ENCODE assay signal across 23 cellular contexts in the genomic region with DNA sequence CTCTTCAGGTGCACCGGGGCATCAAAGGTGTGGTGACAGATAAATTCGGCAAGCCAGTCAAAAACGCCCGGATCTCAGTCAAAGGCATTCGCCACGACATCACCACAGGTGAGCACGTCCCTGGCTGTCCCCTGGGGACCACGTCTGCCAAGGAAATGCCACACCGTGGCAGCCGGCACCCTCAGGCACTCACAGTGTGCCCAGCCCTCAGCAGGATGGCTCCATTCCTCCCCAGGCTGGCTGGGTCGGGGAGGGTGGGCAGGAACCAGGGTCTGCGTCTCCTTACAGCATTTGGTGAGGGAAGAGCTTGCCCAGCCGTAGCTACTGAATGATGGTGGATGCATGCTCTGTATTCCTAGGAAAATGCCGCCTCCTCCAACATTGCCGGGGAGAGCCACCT. TPM values are rescaled to one million over a fixed set of nuclear protein-coding genes. Genes with fewer than 3 reads are reported as not detected.
DNase-seq lines count a peak whose midpoint lies in the region; ATAC-seq, FAIRE-seq and TF ChIP-seq lines count a peak whose summit lies in the region.
"Had no signal": no experiment of that assay in that cellular context is flagged by ENCODE, and none has a peak within 500 bp of the region (broad histone marks: within the 10 kb centered on the region; RNA-seq: fewer than 3 reads in every experiment).

No MANE protein-coding gene starts in this region.

- no peak for ATAC-seq in natural killer cell treated with Interleukin-12 subunit alpha and Interleukin-12 subunit beta and Interleukin-15 and Interleukin-18, amount 100 ng/mL, for 72 hours
- no peak for ATAC-seq in natural killer cell
- ATAC-seq in left ventricle myocardium superior: no peak
- no peak for ATAC-seq in stimulated activated naive CD8-positive, alpha-beta T cell treated with anti-CD3 and anti-CD28 coated beads, Interleukin-15, amount 100 ng/mL, for 72 hours

- peak; percentile 15 for DNase-seq in natural killer cell treated with Interleukin-12 subunit alpha and Interleukin-12 subunit beta and Interleukin-15 and Interleukin-18, amount 100 ng/mL, for 72 hours (ENCODE audit: low spot score)
- DNase-seq in natural killer cell (no peak), left ventricle myocardium superior (peak; percentile 9), posterior vena cava (ENCODE audit: low spot score) (peak; percentile 42), D721Med (ENCODE audit: insufficient read length, low spot score) (no peak)
- DNase-seq in stimulated activated naive CD8-positive, alpha-beta T cell treated with anti-CD3 and anti-CD28 coated beads, Interleukin-15, amount 100 ng/mL, for 72 hours: no peak
- DNase-seq: ACHN; BE2C; C1 segment of cervical spinal cord; Caco-2; CD4-positive, alpha-beta T cell; DMS153; DMS79; GDM1; GM23248; HCEC 1CT; HFFc6 had no signal

- intact Hi-C loops in natural killer cell (cut with micrococcal nuclease) (no loop called here), left ventricle myocardium superior (cut with micrococcal nuclease) (no loop called here), posterior vena cava (cut with DNase I) (no loop called here)

- H3K27ac Mint-ChIP-seq in natural killer cell treated with Interleukin-12 subunit alpha and Interleukin-12 subunit beta and Interleukin-15 and Interleukin-18, amount 100 ng/mL, for 72 hours: no peak overlapping the region
- H3K27ac Mint-ChIP-seq in natural killer cell: no peak overlapping the region
- no peak overlapping the region for H3K27ac Mint-ChIP-seq in stimulated activated naive CD8-positive, alpha-beta T cell treated with anti-CD3 and anti-CD28 coated beads, Interleukin-15, amount 100 ng/mL, for 72 hours
- H3K27ac Mint-ChIP-seq: CD4-positive, alpha-beta T cell; HFFc6 had no signal

- H3K9me3 Mint-ChIP-seq in natural killer cell treated with Interleukin-12 subunit alpha and Interleukin-12 subunit beta and Interleukin-15 and Interleukin-18, amount 100 ng/mL, for 72 hours: no peaks in the 10 kb centered on the region
- H3K9me3 Mint-ChIP-seq in natural killer cell: no peaks in the 10 kb centered on the region
- no peaks in the 10 kb centered on the region for H3K9me3 Mint-ChIP-seq in stimulated activated naive CD8-positive, alpha-beta T cell treated with anti-CD3 and anti-CD28 coated beads, Interleukin-15, amount 100 ng/mL, for 72 hours
- H3K9me3 Mint-ChIP-seq: CD4-positive, alpha-beta T cell; HFFc6 had no signal

- H3K4me3 Mint-ChIP-seq in natural killer cell treated with Interleukin-12 subunit alpha and Interleukin-12 subunit beta and Interleukin-15 and Interleukin-18, amount 100 ng/mL, for 72 hours: no peak overlapping the region
- H3K4me3 Mint-ChIP-seq in natural killer cell: no peak overlapping the region
- H3K4me3 Mint-ChIP-seq in stimulated activated naive CD8-positive, alpha-beta T cell treated with anti-CD3 and anti-CD28 coated beads, Interleukin-15, amount 100 ng/mL, for 72 hours: no peak overlapping the region
- H3K4me3 Mint-ChIP-seq: CD4-positive, alpha-beta T cell; HFFc6 had no signal

- no peak for FAIRE-seq in D721Med (lab: Jason Lieb, UNC)
- FAIRE-seq: A204.1, GM12892, GM18507 had no signal

- H3K4me1 Mint-ChIP-seq in natural killer cell treated with Interleukin-12 subunit alpha and Interleukin-12 subunit beta and Interleukin-15 and Interleukin-18, amount 100 ng/mL, for 72 hours (ENCODE audit: low read depth in 2 of 2): no peaks in the 10 kb centered on the region
- H3K4me1 Mint-ChIP-seq in natural killer cell: peaks cover 0 to 8% of the 10 kb centered on the region in 2 donors
- H3K4me1 Mint-ChIP-seq in stimulated activated naive CD8-positive, alpha-beta T cell treated with anti-CD3 and anti-CD28 coated beads, Interleukin-15, amount 100 ng/mL, for 72 hours: peaks cover 9% of the 10 kb centered on the region

- no peaks in the 10 kb centered on the region for H3K27me3 Mint-ChIP-seq in natural killer cell treated with Interleukin-12 subunit alpha and Interleukin-12 subunit beta and Interleukin-15 and Interleukin-18, amount 100 ng/mL, for 72 hours
- no peaks in the 10 kb centered on the region for H3K27me3 Mint-ChIP-seq in natural killer cell (ENCODE audit: low read depth in 2 of 2)
- H3K27me3 Mint-ChIP-seq in stimulated activated naive CD8-positive, alpha-beta T cell treated with anti-CD3 and anti-CD28 coated beads, Interleukin-15, amount 100 ng/mL, for 72 hours: no peaks in the 10 kb centered on the region
- H3K27me3 Mint-ChIP-seq: CD4-positive, alpha-beta T cell had no signal

- no peaks in the 10 kb centered on the region for H3K36me3 Mint-ChIP-seq in natural killer cell treated with Interleukin-12 subunit alpha and Interleukin-12 subunit beta and Interleukin-15 and Interleukin-18, amount 100 ng/mL, for 72 hours
- no peaks in the 10 kb centered on the region for H3K36me3 Mint-ChIP-seq in natural killer cell

- TF ChIP-seq CTCF in natural killer cell (IDR thresholded peaks at IDR 0.05) (no peak), D721Med (IDR thresholded peaks at IDR 0.05; ENCODE audit: insufficient read depth, missing control alignments) (no peak)

RNA-seq across cellular contexts. Expression of a gene that starts 25.9 kb away (rescaled TPM):
- total RNA-seq in natural killer cell treated with Interleukin-12 subunit alpha and Interleukin-12 subunit beta and Interleukin-15 and Interleukin-18, amount 100 ng/mL, for 72 hours: not detected
- total RNA-seq in natural killer cell (not detected), left ventricle myocardium superior (1.2 TPM), posterior vena cava (10 to 100 TPM in 1 of 2 donors, 1 to 10 TPM in 1; 5.3 to 15.6 TPM)
- total RNA-seq: CD4-positive, alpha-beta T cell; HT1080 had no signal

RNA-seq across cellular contexts. Expression of a gene that starts 38.2 kb away (rescaled TPM):
- not detected for total RNA-seq in natural killer cell treated with Interleukin-12 subunit alpha and Interleukin-12 subunit beta and Interleukin-15 and Interleukin-18, amount 100 ng/mL, for 72 hours
- total RNA-seq in natural killer cell (not detected), left ventricle myocardium superior (not detected), posterior vena cava (under 1 TPM; 0.09 to 0.10 TPM)
- total RNA-seq: CD4-positive, alpha-beta T cell; Daoy; GM23248; H4; HT1080 had no signal

Comparison
In these comparisons a context has a peak if more than half of its experiments do, and no peak if none do; other contexts are left out.
1. DNase-seq: peak in natural killer cell treated with Interleukin-12 subunit alpha and Interleukin-12 subunit beta and Interleukin-15 and Interleukin-18, amount 100 ng/mL, for 72 hours (single experiment), left ventricle myocardium superior (single experiment) and posterior vena cava (single experiment); none in natural killer cell (single experiment), D721Med (single experiment) and stimulated activated naive CD8-positive, alpha-beta T cell treated with anti-CD3 and anti-CD28 coated beads, Interleukin-15, amount 100 ng/mL, for 72 hours (0 of 2).